ENCODE assay signal across 21 cellular contexts in the genomic region with DNA sequence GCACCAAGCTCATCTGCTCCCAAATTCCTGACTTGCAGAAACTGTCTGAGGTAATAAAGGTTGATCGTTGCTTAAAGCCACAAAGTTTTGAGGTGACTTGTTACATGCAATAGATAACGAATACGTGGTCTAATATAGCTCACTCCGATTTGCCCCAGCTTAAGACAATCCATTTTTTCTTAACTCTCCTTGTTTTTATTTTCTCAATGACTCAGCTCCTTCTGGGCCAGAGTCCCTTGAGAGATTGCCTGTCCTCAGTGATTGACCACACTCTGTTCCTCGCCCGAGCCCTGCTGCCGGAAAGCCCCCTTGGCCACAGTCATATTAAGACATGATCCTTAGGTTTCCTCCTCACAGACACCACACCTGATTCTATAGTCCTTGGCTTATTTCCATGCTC.
DNase-seq lines count a peak whose midpoint lies in the region; ATAC-seq, FAIRE-seq and TF ChIP-seq lines count a peak whose summit lies in the region.
"Had no signal": no experiment of that assay in that cellular context is flagged by ENCODE, and none has a peak within 500 bp of the region (broad histone marks: within the 10 kb centered on the region; RNA-seq: fewer than 3 reads in every experiment).

No MANE protein-coding gene starts in this region.

- H3K27me3 Mint-ChIP-seq in activated T-cell treated with anti-CD3 and anti-CD28 coated beads, Interleukin-2, amount 50 U/mL, for 4 hours (ENCODE audit: low read depth) = peaks cover 41% of the 10 kb centered on the region
- H3K27me3 Mint-ChIP-seq in activated CD4-positive, alpha-beta memory T cell treated with anti-CD3 and anti-CD28 coated beads for 36 hours = peaks cover 38% of the 10 kb centered on the region

- H3K18ac ChIP-seq in mesendoderm (ENCODE audit: low read length) = no peak overlapping the region

- peak; percentile 81 for DNase-seq in Daoy (ENCODE audit: low read depth)
- peak; percentile 85 for DNase-seq in M059J (ENCODE audit: low read depth)
- DNase-seq in K562 (ENCODE audit: extremely low read depth in 1 of 4, low spot score in 3 of 4) = peak in 2 of 4 experiments; percentile 33 to 47
- DNase-seq in mesendoderm = no peak
- no peak for DNase-seq in activated T-cell treated with anti-CD3 and anti-CD28 coated beads, Interleukin-2, amount 50 U/mL, for 4 hours
- no peak for DNase-seq in gastrocnemius medialis
- DNase-seq in activated CD4-positive, alpha-beta memory T cell treated with anti-CD3 and anti-CD28 coated beads for 36 hours = no peak
- DNase-seq in activated CD8-positive, alpha-beta memory T cell treated with anti-CD3 and anti-CD28 coated beads, Interleukin-2, amount 50 U/mL, for 4 hours = no peak
- DNase-seq: activated CD4-positive, alpha-beta memory T cell treated with anti-CD3 and anti-CD28 coated beads, Interleukin-2, amount 10 ng/mL, durations not matched to agents 7 days and 5 days; activated effector memory CD4-positive, alpha-beta T cell treated with anti-CD3 and anti-CD28 coated beads, Interleukin-2, amount 50 U/mL, for 16 hours; BE2C; DMS79 treated with DMSO at 0.1 percent for 48 hours; heart right ventricle; left colon; naive thymus-derived CD8-positive, alpha-beta T cell; retina; SIG-M5; stimulated activated CD4-positive, alpha-beta T cell treated with anti-CD3 and anti-CD28 coated beads, Interleukin-2, amount 100 ng/mL, for 24 hours had no signal

- no peaks in the 10 kb centered on the region for H4K20me1 ChIP-seq in K562 (replicated peaks; ENCODE audit: control insufficient read depth, insufficient read depth, low read length)

- peak overlapping the region; percentile 30 for H2AK5ac ChIP-seq in mesendoderm (ENCODE audit: low read length)

- TF ChIP-seq POLR2A in K562 (conservative IDR thresholded peaks at IDR 0.05) (no peak), gastrocnemius medialis (IDR thresholded peaks at IDR 0.05) (no peak)

- TF ChIP-seq CTCF in K562 (IDR thresholded peaks at IDR 0.05 in 2 of 3, conservative IDR thresholded peaks at IDR 0.05 in 1 of 3; ENCODE audit: insufficient read depth in 2 of 3, low read depth in 1 of 3, low read length in 3 of 3) (no peak), gastrocnemius medialis (IDR thresholded peaks at IDR 0.05 in 4 of 5, conservative IDR thresholded peaks at IDR 0.05 in 1 of 5) (no peak)

- H3K27ac ChIP-seq in K562 (ENCODE audit: extremely low read depth, low read depth, low read length) (no peak overlapping the region), mesendoderm (ENCODE audit: low read depth, low read length) (no peak overlapping the region), gastrocnemius medialis (no peak overlapping the region)
- H3K27ac ChIP-seq: cardiac muscle cell, heart right ventricle, tibial nerve had no signal

- peak overlapping the region; percentile 62 for H3K56ac ChIP-seq in mesendoderm (ENCODE audit: low read length)

- TF ChIP-seq RAD21 in K562 (CRISPR knock-in tag; conservative IDR thresholded peaks at IDR 0.05 in 1 of 2, IDR thresholded peaks at IDR 0.05 in 1 of 2) = no peak

- peak overlapping the region; percentile 17 for H2BK5ac ChIP-seq in mesendoderm (ENCODE audit: low read length)

- no peaks in the 10 kb centered on the region for H3K79me1 ChIP-seq in mesendoderm (ENCODE audit: low read length)

- H3K79me2 ChIP-seq in K562 (ENCODE audit: control insufficient read depth, insufficient read depth, low read length) (no peaks in the 10 kb centered on the region), mesendoderm (ENCODE audit: control insufficient read depth, insufficient read depth, low read length) (no peaks in the 10 kb centered on the region)

- no peak for TF ChIP-seq EP300 in K562 (IDR thresholded peaks at IDR 0.05; ENCODE audit: low read length)

- H3K23ac ChIP-seq in mesendoderm (ENCODE audit: low read length) = no peak overlapping the region

- no peak overlapping the region for H4K8ac ChIP-seq in mesendoderm (ENCODE audit: low read depth, low read length)

- 0 out of 2 replicates have a peak overlapping the region, but pooled peaks have one; percentile 5 for H2AFZ ChIP-seq in K562 (ENCODE audit: low read depth, low read length)

- H3K4me1 Mint-ChIP-seq in activated T-cell treated with anti-CD3 and anti-CD28 coated beads, Interleukin-2, amount 50 U/mL, for 4 hours (ENCODE audit: low read depth) = peaks cover 4% of the 10 kb centered on the region
- H3K4me1 Mint-ChIP-seq in activated CD4-positive, alpha-beta memory T cell treated with anti-CD3 and anti-CD28 coated beads for 36 hours (ENCODE audit: low read depth) = peaks cover 4% of the 10 kb centered on the region
- H3K4me1 Mint-ChIP-seq: activated CD4-positive, alpha-beta memory T cell treated with anti-CD3 and anti-CD28 coated beads, Interleukin-2, amount 10 ng/mL, durations not matched to agents 7 days and 5 days had no signal

- ATAC-seq in K562 = peak; percentile 83
- no peak for ATAC-seq in activated T-cell treated with anti-CD3 and anti-CD28 coated beads, Interleukin-2, amount 50 U/mL, for 4 hours
- no peak for ATAC-seq in gastrocnemius medialis
- ATAC-seq: heart right ventricle; naive thymus-derived CD8-positive, alpha-beta T cell had no signal

- in situ Hi-C loops in K562 (cut with MboI) = no loop called here
- in situ Hi-C loops in gastrocnemius medialis (cut with MboI; ENCODE audit: low sequenced_read_pairs in 4 of 4) = no loop called here

- H3K4ac ChIP-seq in mesendoderm (ENCODE audit: low read depth, low read length) = no peak overlapping the region

- no peaks in the 10 kb centered on the region for H3K9me3 Mint-ChIP-seq in activated T-cell treated with anti-CD3 and anti-CD28 coated beads, Interleukin-2, amount 50 U/mL, for 4 hours
- no peaks in the 10 kb centered on the region for H3K9me3 Mint-ChIP-seq in activated CD4-positive, alpha-beta memory T cell treated with anti-CD3 and anti-CD28 coated beads for 36 hours
- H3K9me3 Mint-ChIP-seq: activated CD4-positive, alpha-beta memory T cell treated with anti-CD3 and anti-CD28 coated beads, Interleukin-2, amount 10 ng/mL, durations not matched to agents 7 days and 5 days; naive thymus-derived CD8-positive, alpha-beta T cell had no signal

- H3K9me3 ChIP-seq in K562 (replicated peaks; ENCODE audit: control insufficient read depth, insufficient read depth, low read depth, low read length) (no peaks in the 10 kb centered on the region), gastrocnemius medialis (no peaks in the 10 kb centered on the region)
- H3K9me3 ChIP-seq: BE2C, heart right ventricle had no signal

- H3K4me2 ChIP-seq in K562 (ENCODE audit: insufficient read depth, low read length) (peak overlapping the region; percentile 26; the same call in 1 of the 2 replicates), mesendoderm (ENCODE audit: low read length) (no peak overlapping the region)

- H3K27me3 ChIP-seq in K562 (ENCODE audit: control insufficient read depth in 2 of 2, insufficient read depth in 2 of 2, low read length in 2 of 2) (peaks cover 5 to 6% of the 10 kb centered on the region in 2 experiments; a peak in 4 of 5 replicates), mesendoderm (ENCODE audit: insufficient read depth, low read length, poor library complexity) (no peaks in the 10 kb centered on the region), gastrocnemius medialis (peaks cover 0 to 4% (median 0%) of the 10 kb centered on the region in 3 donors)
- H3K27me3 ChIP-seq: BE2C, cardiac muscle cell, tibial nerve had no signal

- intact Hi-C loops in K562 (cut with micrococcal nuclease) = no loop called here
- intact Hi-C loops in gastrocnemius medialis (cut with DNase I; ENCODE audit: low total_unique reads) = no loop called here
- intact Hi-C loops in activated CD4-positive, alpha-beta memory T cell treated with anti-CD3 and anti-CD28 coated beads for 36 hours (cut with micrococcal nuclease) = no loop called here

- no peak overlapping the region for H3K27ac Mint-ChIP-seq in activated CD4-positive, alpha-beta memory T cell treated with anti-CD3 and anti-CD28 coated beads for 36 hours
- H3K27ac Mint-ChIP-seq: activated CD4-positive, alpha-beta memory T cell treated with anti-CD3 and anti-CD28 coated beads, Interleukin-2, amount 10 ng/mL, durations not matched to agents 7 days and 5 days; naive thymus-derived CD8-positive, alpha-beta T cell had no signal

- H3K9ac ChIP-seq in K562 (ENCODE audit: insufficient read depth in 1 of 2, low read depth in 2 of 2, low read length in 2 of 2) = no peak overlapping the region
- H3K9ac ChIP-seq in mesendoderm (ENCODE audit: low read length) = no peak overlapping the region

- H2BK120ac ChIP-seq in mesendoderm (ENCODE audit: low read depth, low read length) = no peak overlapping the region

- POLR2A ChIA-PET in K562 (lab: Yijun Ruan, JAX) = interaction anchor here (0.7 to 1.0 kb wide), 3 partner anchors 10 to 429 kb away, joined by 3 to 4 read pairs (median 3); no protein-coding TSS in a partner anchor
- POLR2A ChIA-PET in activated CD4-positive, alpha-beta memory T cell treated with anti-CD3 and anti-CD28 coated beads for 36 hours (lab: Charles Lee) = no interaction called here

- H3K4me3 ChIP-seq in K562 (no peak overlapping the region), mesendoderm (ENCODE audit: low read length) (no peak overlapping the region), gastrocnemius medialis (no peak overlapping the region)
- H3K4me3 ChIP-seq: cardiac muscle cell, heart right ventricle, tibial nerve had no signal

- WGBS in K562 (ENCODE audit: insufficient coverage, low coverage, missing lambda C conversion rate) = 3% methylated on average over 7 of the region's 7 CpGs
- whole genome bisulfite sequencing in mesendoderm (ENCODE audit: extremely low coverage, insufficient coverage, low lambda C conversion rate) = no CpG with 5 or more reads among the region's 7 CpGs

- no peak overlapping the region for H2BK15ac ChIP-seq in mesendoderm (replicated peaks; ENCODE audit: low read depth)

- BruUV-seq in K562 (replicated peaks; lab: Mats Ljungman, UMichigan) = no TSS peak

- H3K36me3 ChIP-seq in K562 (ENCODE audit: control insufficient read depth, insufficient read depth, low read length) (no peaks in the 10 kb centered on the region), mesendoderm (ENCODE audit: control insufficient read depth, insufficient read depth, low read length) (no peaks in the 10 kb centered on the region), gastrocnemius medialis (no peaks in the 10 kb centered on the region)
- H3K36me3 ChIP-seq: BE2C, cardiac muscle cell, heart right ventricle, tibial nerve had no signal

- H3K4me1 ChIP-seq in K562 (replicated peaks in 1 of 2; ENCODE audit: control insufficient read depth in 2 of 2, insufficient read depth in 2 of 2, low read length in 2 of 2) = peaks cover 0 to 11% of the 10 kb centered on the region in 2 experiments; a peak in 1 of 5 replicates
- peaks cover 19% of the 10 kb centered on the region for H3K4me1 ChIP-seq in mesendoderm (ENCODE audit: control insufficient read depth, low read depth, low read length)
- no peaks in the 10 kb centered on the region for H3K4me1 ChIP-seq in gastrocnemius medialis
- H3K4me1 ChIP-seq: BE2C, heart right ventricle had no signal

- H3K4me3 Mint-ChIP-seq in activated T-cell treated with anti-CD3 and anti-CD28 coated beads, Interleukin-2, amount 50 U/mL, for 4 hours = no peak overlapping the region
- no peak overlapping the region for H3K4me3 Mint-ChIP-seq in activated CD4-positive, alpha-beta memory T cell treated with anti-CD3 and anti-CD28 coated beads for 36 hours
- H3K4me3 Mint-ChIP-seq: activated CD4-positive, alpha-beta memory T cell treated with anti-CD3 and anti-CD28 coated beads, Interleukin-2, amount 10 ng/mL, durations not matched to agents 7 days and 5 days; naive thymus-derived CD8-positive, alpha-beta T cell had no signal

- FAIRE-seq in K562 (lab: Jason Lieb, UNC) = peak; percentile 48
- FAIRE-seq: TTC549 had no signal

- no peak overlapping the region for H4K5ac ChIP-seq in mesendoderm (ENCODE audit: low read length)

- H3K9me1 ChIP-seq in K562 (ENCODE audit: control insufficient read depth, insufficient read depth, low read length) = no peaks in the 10 kb centered on the region

- CTCF ChIA-PET in K562 (lab: Yijun Ruan, JAX; ENCODE audit: low intra/inter-chr PET ratio) = no interaction called here
- CTCF ChIA-PET in activated CD4-positive, alpha-beta memory T cell treated with anti-CD3 and anti-CD28 coated beads for 36 hours (lab: Charles Lee) = interaction anchor here (0.6 to 0.7 kb wide), 2 partner anchors 130 to 622 kb away, joined by 3 read pairs; no protein-coding TSS in a partner anchor

- H3K36me3 Mint-ChIP-seq in activated T-cell treated with anti-CD3 and anti-CD28 coated beads, Interleukin-2, amount 50 U/mL, for 4 hours (ENCODE audit: insufficient read depth) = no peaks in the 10 kb centered on the region
- H3K36me3 Mint-ChIP-seq in activated CD4-positive, alpha-beta memory T cell treated with anti-CD3 and anti-CD28 coated beads for 36 hours = no peaks in the 10 kb centered on the region
- H3K36me3 Mint-ChIP-seq: naive thymus-derived CD8-positive, alpha-beta T cell had no signal

Comparison
In these comparisons a context has a peak if more than half of its experiments do, and no peak if none do; other contexts are left out.
1. DNase-seq: peak in Daoy (single experiment) and M059J (single experiment); none in mesendoderm (single experiment), activated T-cell treated with anti-CD3 and anti-CD28 coated beads, Interleukin-2, amount 50 U/mL, for 4 hours (single experiment), gastrocnemius medialis (0 of 2), activated CD4-positive, alpha-beta memory T cell treated with anti-CD3 and anti-CD28 coated beads for 36 hours (single experiment) and activated CD8-positive, alpha-beta memory T cell treated with anti-CD3 and anti-CD28 coated beads, Interleukin-2, amount 50 U/mL, for 4 hours (single experiment).